In the genomic region with DNA sequence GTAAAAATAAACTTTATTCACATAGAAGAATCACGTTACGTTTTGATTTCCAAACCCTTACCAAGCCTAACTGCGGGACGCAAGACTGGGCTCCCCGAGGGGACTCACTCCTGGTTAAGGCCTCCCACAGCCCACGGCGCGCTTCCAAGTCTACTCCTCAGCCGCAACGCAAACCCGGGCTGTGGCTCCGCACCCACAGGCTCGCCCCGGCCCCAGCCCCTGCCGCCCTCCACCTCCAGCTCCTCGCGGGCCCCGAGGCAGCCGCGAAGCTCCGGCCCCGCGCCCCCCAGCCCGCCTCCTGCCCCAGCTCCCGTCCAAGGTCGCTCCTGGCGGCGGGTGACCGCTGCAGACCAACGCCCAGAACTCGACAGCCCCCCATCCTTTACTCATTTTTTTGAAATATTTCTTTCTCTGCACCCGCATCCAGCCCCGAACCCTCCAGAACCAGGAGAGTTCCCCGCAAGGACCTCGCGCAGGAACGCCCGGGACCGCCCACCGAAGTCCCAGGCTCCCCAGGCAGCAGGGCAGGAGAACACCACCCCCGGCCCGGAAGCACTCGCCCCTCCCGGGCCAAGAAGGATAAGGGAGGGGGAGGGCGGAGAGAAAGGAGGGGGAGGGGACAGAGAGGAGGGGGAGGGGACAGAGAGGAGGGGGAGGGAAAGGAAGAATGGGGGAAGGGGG, we compare ENCODE assay signal across 8 cellular contexts. TPM values are rescaled to one million over a fixed set of nuclear protein-coding genes. Genes with fewer than 3 reads are reported as not detected.
A peak's percentile ranks its signal among the peaks of the same experiment; 100 is the strongest.
DNase-seq lines count a peak whose midpoint lies in the region; ATAC-seq and TF ChIP-seq lines count a peak whose summit lies in the region.

No MANE protein-coding gene starts in this region.

- peak overlapping the region; percentile 88 to 99 (median 95) for H3K27ac Mint-ChIP-seq in nephron

- H3K36me3 ChIP-seq in stomach smooth muscle (ENCODE audit: control insufficient read depth in 2 of 2, insufficient read depth in 2 of 2, low read length in 2 of 2): no peaks in the 10 kb centered on the region

- no peaks in the 10 kb centered on the region for H3K9me3 Mint-ChIP-seq in nephron

- peak overlapping the region; percentile 83 to 90 for H3K4me3 ChIP-seq in stomach smooth muscle (ENCODE audit: low read length in 2 of 2)

- peaks cover 31% of the 10 kb centered on the region for H3K4me1 Mint-ChIP-seq in nephron

- no peaks in the 10 kb centered on the region for H3K9me3 ChIP-seq in stomach smooth muscle (ENCODE audit: control insufficient read depth in 2 of 2, low read length in 2 of 2)

- H3K4me3 Mint-ChIP-seq in nephron: peak overlapping the region; percentile 98 to 99 (median 99)

- peaks cover 20% of the 10 kb centered on the region for H3K4me1 ChIP-seq in stomach smooth muscle (ENCODE audit: control insufficient read depth, insufficient read depth, low read length)

- ATAC-seq in HG03469 (IDR thresholded peaks at IDR 0.05; ENCODE audit: unreplicated experiment): no peak

- H3K27me3 ChIP-seq in stomach smooth muscle (ENCODE audit: control insufficient read depth in 1 of 2, insufficient read depth in 2 of 2, low read length in 2 of 2): no peaks in the 10 kb centered on the region

- TF ChIP-seq CTCF in nephron (IDR thresholded peaks at IDR 0.05; ENCODE audit: unreplicated experiment in 3 of 3): no peak

- H3K27me3 Mint-ChIP-seq in nephron (ENCODE audit: low read depth): no peaks in the 10 kb centered on the region

- DNase-seq in DMS114 treated with DMSO at 0.1 percent for 48 hours (lab: John Stamatoyannopoulos, UW; ENCODE audit: unreplicated experiment) (peak; percentile 13), HT-29 (ENCODE audit: low spot score) (peak; percentile 49), RKO (ENCODE audit: low spot score) (peak; percentile 81), fibroblast of the conjunctiva (ENCODE audit: low read depth) (peak; percentile 81)
- peak; percentile 61 for DNase-seq in activated T-helper 9 cell treated with anti-CD3 and anti-CD28 coated beads, Interleukin-2, amount 50 U/mL, for 16 hours (ENCODE audit: low read depth)

- peaks cover 14% of the 10 kb centered on the region for H3K36me3 Mint-ChIP-seq in nephron (ENCODE audit: low read depth)

- peak overlapping the region; percentile 95 to 99 for H3K9ac ChIP-seq in stomach smooth muscle (ENCODE audit: low read length in 2 of 2)

- peak overlapping the region; percentile 97 for H3K27ac ChIP-seq in stomach smooth muscle (ENCODE audit: low read length)

RNA-seq across cellular contexts. Expression of gene USP22, which starts 0.9 kb away (rescaled TPM):
- total RNA-seq in HT-29 (2014; rRNA removed; shearing (Covaris generic)): 94.3 and 110 TPM in 2 replicates

Comparison
In these comparisons a context has a peak if more than half of its experiments do, and no peak if none do; other contexts are left out.
1. DNase-seq: peak in every context shown above with its lines; median percentile 81 in RKO; 81 in fibroblast of the conjunctiva; 61 in activated T-helper 9 cell treated with anti-CD3 and anti-CD28 coated beads, Interleukin-2, amount 50 U/mL, for 16 hours; 49 in HT-29; 13 in DMS114 treated with DMSO at 0.1 percent for 48 hours.